Comparison of ENCODE assay signal across 16 cellular contexts in the genomic region with DNA sequence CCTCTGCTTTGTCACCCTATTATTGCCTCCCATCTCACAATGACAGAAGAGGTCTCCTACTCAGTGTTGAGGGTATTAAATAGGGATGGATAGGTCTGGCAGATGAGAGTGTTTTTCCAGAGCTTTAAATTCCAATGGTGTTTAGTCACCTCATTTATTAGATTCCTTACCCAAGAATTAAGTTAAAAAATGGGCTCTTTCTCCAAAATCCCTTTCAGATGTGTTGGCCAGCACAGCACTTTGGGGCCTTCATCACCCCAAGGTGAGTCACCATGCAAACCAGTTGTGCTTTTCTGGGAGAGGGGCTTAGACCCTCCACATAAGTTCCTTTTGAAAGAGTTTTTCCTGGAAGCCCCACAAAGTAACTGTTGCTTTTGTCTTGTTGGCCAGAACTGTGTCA.
DNase-seq lines count a peak whose midpoint lies in the region; ATAC-seq, FAIRE-seq and TF ChIP-seq lines count a peak whose summit lies in the region.
"Had no signal": no experiment of that assay in that cellular context is flagged by ENCODE, and none has a peak within 500 bp of the region (broad histone marks: within the 10 kb centered on the region; RNA-seq: fewer than 3 reads in every experiment).

No MANE protein-coding gene starts in this region.

- FAIRE-seq in HepG2 (lab: Jason Lieb, UNC), result no peak
- FAIRE-seq: frontal cortex had no signal

- H3K4me1 ChIP-seq in mammary epithelial cell (ENCODE audit: insufficient read depth, low read length) (peaks cover 32% of the 10 kb centered on the region), HepG2 (ENCODE audit: insufficient read depth, low read length) (no peaks in the 10 kb centered on the region)

- CTCF ChIA-PET in mammary epithelial cell (lab: Charles Lee; ENCODE audit: low non-redundant PET), result interaction anchor here (0.6 kb wide), 1 partner anchor 36 kb away, joined by 9 read pairs; no protein-coding TSS in a partner anchor
- CTCF ChIA-PET in HepG2 (lab: Yijun Ruan, JAX; ENCODE audit: low intra/inter-chr PET ratio, low total read pairs), result no interaction called here

- H3K27ac ChIP-seq in mammary epithelial cell (ENCODE audit: insufficient read depth, low read depth, low read length) (no peak overlapping the region), HepG2 (ENCODE audit: extremely low read length, insufficient read depth, low read length) (no peak overlapping the region)
- H3K27ac ChIP-seq: BLaER1 treated with 17β-estradiol and CSF1 and Interleukin-3, amounts not matched to agents 10 nM and 100 nM had no signal

- dilution Hi-C loops in mammary epithelial cell (cut with HindIII; ENCODE audit: low sequenced_read_pairs), result no loop called here

- TF ChIP-seq RAD21 in HepG2 (CRISPR knock-in tag; IDR thresholded peaks at IDR 0.05), result no peak

- TF ChIP-seq EP300 in HepG2 (IDR thresholded peaks at IDR 0.05; ENCODE audit: low read depth in 2 of 2, low read length in 2 of 2) (no peak), HepG2 (CRISPR knock-in tag; IDR thresholded peaks at IDR 0.05; ENCODE audit: borderline replicate concordance) (no peak)

- H3K27me3 ChIP-seq in mammary epithelial cell (ENCODE audit: insufficient read depth, low read length) (no peaks in the 10 kb centered on the region), HepG2 (ENCODE audit: control insufficient read depth in 1 of 2, insufficient read depth in 2 of 2, low read length in 2 of 2) (peaks cover 0 to 1% of the 10 kb centered on the region in 2 experiments; a peak in 1 of 5 replicates)

- no peak for ATAC-seq in HepG2
- no peak for ATAC-seq in left lobe of liver
- ATAC-seq: left ventricle myocardium superior had no signal

- H3K9ac ChIP-seq in mammary epithelial cell (ENCODE audit: insufficient read depth, low read length) (no peak overlapping the region), HepG2 (ENCODE audit: insufficient read depth, low read depth, low read length) (no peak overlapping the region)
- H3K9ac ChIP-seq: BLaER1 treated with 17β-estradiol and CSF1 and Interleukin-3, amounts not matched to agents 10 nM and 100 nM had no signal

- POLR2A ChIA-PET in HepG2 (lab: Yijun Ruan, JAX), result no interaction called here

- DNase-seq in AG08396 (ENCODE audit: low spot score) (peak; percentile 53), LHCN-M2 (ENCODE audit: low read depth) (peak; percentile 72), mammary epithelial cell (peak; percentile 44), kidney tubule cell (ENCODE audit: low spot score) (peak; percentile 55), NCI-H1930 (lab: John Stamatoyannopoulos, UW) (no peak), HepG2 (ENCODE audit: low spot score) (no peak), left lobe of liver (ENCODE audit: low spot score) (no peak), DMS53 (lab: John Stamatoyannopoulos, UW) (no peak)
- DNase-seq: activated effector memory CD4-positive, alpha-beta T cell treated with anti-CD3 and anti-CD28 coated beads, Interleukin-2, amount 50 U/mL, for 16 hours; cerebellar nuclear complex; left ventricle myocardium superior; NCI-H1436 treated with DMSO at 0.1 percent for 48 hours; NK-92 treated with Interleukin-12 subunit alpha and Interleukin-12 subunit beta, amount 100 ng/mL, for 24 hours; T-helper 1 cell had no signal

- H3K9me3 ChIP-seq in mammary epithelial cell (replicated peaks; ENCODE audit: insufficient read depth, low read length) (peaks cover 6% of the 10 kb centered on the region), HepG2 (ENCODE audit: low read length) (no peaks in the 10 kb centered on the region)

- no peaks in the 10 kb centered on the region for H4K20me1 ChIP-seq in mammary epithelial cell (ENCODE audit: insufficient read depth, low read length)
- H4K20me1 ChIP-seq in HepG2 (ENCODE audit: insufficient read depth, low read length), result no peaks in the 10 kb centered on the region
- H4K20me1 ChIP-seq: BLaER1 treated with 17β-estradiol and CSF1 and Interleukin-3, amounts not matched to agents 10 nM and 100 nM had no signal

- H3K36me3 ChIP-seq in mammary epithelial cell (ENCODE audit: insufficient read depth, low read length) (no peaks in the 10 kb centered on the region), HepG2 (replicated peaks in 1 of 2; ENCODE audit: control insufficient read depth in 1 of 2, insufficient read depth in 2 of 2, low read length in 2 of 2) (no peaks in the 10 kb centered on the region)
- H3K36me3 ChIP-seq: BLaER1 treated with 17β-estradiol and CSF1 and Interleukin-3, amounts not matched to agents 10 nM and 100 nM had no signal

- H3K4me3 ChIP-seq in mammary epithelial cell (replicated peaks in 1 of 3; ENCODE audit: insufficient read depth in 1 of 3, low read depth in 2 of 3, low read length in 3 of 3), result no peak overlapping the region
- H3K4me3 ChIP-seq in HepG2 (replicated peaks in 1 of 3; ENCODE audit: insufficient read depth in 1 of 3, low read depth in 2 of 3, low read length in 3 of 3), result no peak overlapping the region
- H3K4me3 ChIP-seq: BLaER1 treated with 17β-estradiol and CSF1 and Interleukin-3, amounts not matched to agents 10 nM and 100 nM had no signal

- no peak for TF ChIP-seq POLR2A in HepG2 (IDR thresholded peaks at IDR 0.05; ENCODE audit: insufficient read depth in 1 of 2, low read depth in 2 of 2, low read length in 2 of 2)

- TF ChIP-seq CTCF in mammary epithelial cell (conservative IDR thresholded peaks at IDR 0.05 in 1 of 2, IDR thresholded peaks at IDR 0.05 in 1 of 2; ENCODE audit: extremely low read depth in 1 of 2, insufficient read depth in 1 of 2, low read depth in 1 of 2, low read length in 2 of 2) (no peak), HepG2 (CRISPR knock-in tag; IDR thresholded peaks at IDR 0.05) (no peak)

- H3K4me2 ChIP-seq in mammary epithelial cell (ENCODE audit: insufficient read depth, low read depth, low read length) (peak overlapping the region; percentile 42), HepG2 (ENCODE audit: low read depth, low read length) (no peak overlapping the region)

- H2AFZ ChIP-seq in mammary epithelial cell (ENCODE audit: low read depth, low read length) (no peak overlapping the region), HepG2 (ENCODE audit: low read length) (no peak overlapping the region)

- in situ Hi-C loops in mammary epithelial cell (cut with MboI; ENCODE audit: low sequenced_read_pairs in 2 of 2) (no loop called here), HepG2 (cut with HindIII; ENCODE audit: extremely low pct_ligation_motif_present, low pct_unique_long_range_greater_than_20kb) (no loop called here)

- intact Hi-C loops in mammary epithelial cell (cut with micrococcal nuclease) (no loop called here), HepG2 (cut with micrococcal nuclease; ENCODE audit: unreplicated experiment) (no loop called here)

- no TSS peak for BruUV-seq in mammary epithelial cell (replicated peaks; lab: Mats Ljungman, UMichigan)
- BruUV-seq in HepG2 (replicated peaks; lab: Mats Ljungman, UMichigan), result no TSS peak

- H3K79me2 ChIP-seq in mammary epithelial cell (ENCODE audit: insufficient read depth, low read length) (no peaks in the 10 kb centered on the region), HepG2 (ENCODE audit: insufficient read depth, low read length) (no peaks in the 10 kb centered on the region)

TF ChIP-seq in HepG2, 621 proteins besides CTCF, POLR2A, EP300 and RAD21 (continues in another document):
- no peak for TF ChIP-seq ELF4 (CRISPR knock-in tag; IDR thresholded peaks at IDR 0.05; ENCODE audit: borderline replicate concordance)
- no peak for TF ChIP-seq NFRKB (IDR thresholded peaks at IDR 0.05)
- TF ChIP-seq MXD4 (CRISPR knock-in tag; IDR thresholded peaks at IDR 0.05), result no peak
- no peak for TF ChIP-seq HMGA1 (CRISPR knock-in tag; conservative IDR thresholded peaks at IDR 0.05)

Comparison
In these comparisons a context has a peak if more than half of its experiments do, and no peak if none do; other contexts are left out.
1. DNase-seq: peak in AG08396 (single experiment), LHCN-M2 (single experiment), mammary epithelial cell (single experiment) and kidney tubule cell (single experiment); none in NCI-H1930 (0 of 2), HepG2 (single experiment), left lobe of liver (single experiment) and DMS53 (single experiment).